Comparison of ENCODE assay signal across 26 cellular contexts in genomic region chr11:68449951-68450350, GRCh38.
"Had no signal": no experiment of that assay in that cellular context is flagged by ENCODE, and none has a peak within 500 bp of the region (broad histone marks: within the 10 kb centered on the region; RNA-seq: fewer than 3 reads in every experiment).

No MANE protein-coding gene starts in this region.

- H3K9me3 ChIP-seq: esophagus muscularis mucosa, heart left ventricle, pancreas, right atrium auricular region, thoracic aorta, uterus had no signal

- H3K4me3 ChIP-seq: esophagus muscularis mucosa, heart left ventricle, pancreas, right atrium auricular region, thoracic aorta, uterus had no signal

- H3K4me1 ChIP-seq: foreskin keratinocyte, pancreas, right atrium auricular region, uterus had no signal

- H3K27me3 Mint-ChIP-seq: activated CD4-positive, alpha-beta memory T cell treated with anti-CD3 and anti-CD28 coated beads, Interleukin-2, amount 10 ng/mL, durations not matched to agents 7 days and 5 days; activated T-helper 17 cell treated with anti-CD3 and anti-CD28 coated beads, Interleukin-2, amount 50 U/mL, for 72 hours; natural killer cell treated with Interleukin-12 subunit alpha and Interleukin-12 subunit beta and Interleukin-15 and Interleukin-18, amount 100 ng/mL, for 72 hours had no signal

- ATAC-seq: activated CD4-positive, CD25-positive, alpha-beta regulatory T cell treated with anti-CD3 and anti-CD28 coated beads, Interleukin-2, amount 50 U/mL, for 24 hours; activated T-cell treated with anti-CD3 and anti-CD28 coated beads, Interleukin-2, amount 50 U/mL, for 4 hours; activated T-helper 17 cell treated with anti-CD3 and anti-CD28 coated beads, Interleukin-2, amount 50 U/mL, for 72 hours; foreskin keratinocyte; heart left ventricle; natural killer cell treated with Interleukin-12 subunit alpha and Interleukin-12 subunit beta and Interleukin-15 and Interleukin-18, amount 100 ng/mL, for 72 hours; pancreas had no signal

- H3K9me3 Mint-ChIP-seq: activated CD4-positive, alpha-beta memory T cell treated with anti-CD3 and anti-CD28 coated beads, Interleukin-2, amount 10 ng/mL, durations not matched to agents 7 days and 5 days; activated T-cell treated with anti-CD3 and anti-CD28 coated beads, Interleukin-2, amount 50 U/mL, for 4 hours; activated T-helper 17 cell treated with anti-CD3 and anti-CD28 coated beads, Interleukin-2, amount 50 U/mL, for 72 hours; dendritic cell treated with granulocyte-macrophage colony-stimulating factor and Interleukin-4, amounts not matched to agents 40 ng/mL and 50 ng/mL, for 4 days; immature natural killer cell; natural killer cell treated with Interleukin-12 subunit alpha and Interleukin-12 subunit beta and Interleukin-15 and Interleukin-18, amount 100 ng/mL, for 72 hours had no signal

- H3K4me3 Mint-ChIP-seq: activated CD4-positive, alpha-beta memory T cell treated with anti-CD3 and anti-CD28 coated beads, Interleukin-2, amount 10 ng/mL, durations not matched to agents 7 days and 5 days; activated T-cell treated with anti-CD3 and anti-CD28 coated beads, Interleukin-2, amount 50 U/mL, for 4 hours; activated T-helper 17 cell treated with anti-CD3 and anti-CD28 coated beads, Interleukin-2, amount 50 U/mL, for 72 hours; dendritic cell treated with granulocyte-macrophage colony-stimulating factor and Interleukin-4, amounts not matched to agents 40 ng/mL and 50 ng/mL, for 4 days; natural killer cell treated with Interleukin-12 subunit alpha and Interleukin-12 subunit beta and Interleukin-15 and Interleukin-18, amount 100 ng/mL, for 72 hours had no signal

- H3K27ac ChIP-seq: esophagus muscularis mucosa, foreskin keratinocyte, pancreas, right atrium auricular region, thoracic aorta, uterus, VCaP had no signal

- H3K27ac Mint-ChIP-seq: activated CD4-positive, alpha-beta memory T cell treated with anti-CD3 and anti-CD28 coated beads, Interleukin-2, amount 10 ng/mL, durations not matched to agents 7 days and 5 days; activated T-helper 17 cell treated with anti-CD3 and anti-CD28 coated beads, Interleukin-2, amount 50 U/mL, for 72 hours; dendritic cell treated with granulocyte-macrophage colony-stimulating factor and Interleukin-4, amounts not matched to agents 40 ng/mL and 50 ng/mL, for 4 days; immature natural killer cell; natural killer cell treated with Interleukin-12 subunit alpha and Interleukin-12 subunit beta and Interleukin-15 and Interleukin-18, amount 100 ng/mL, for 72 hours had no signal

- H3K27me3 ChIP-seq: esophagus muscularis mucosa, foreskin keratinocyte, heart left ventricle, pancreas, right atrium auricular region, uterus had no signal

- H3K36me3 ChIP-seq: uterus had no signal

- DNase-seq: activated CD4-positive, alpha-beta memory T cell treated with anti-CD3 and anti-CD28 coated beads, Interleukin-2, amount 10 ng/mL, durations not matched to agents 7 days and 5 days; activated CD4-positive, alpha-beta T cell treated with anti-CD3 and anti-CD28 coated beads for 48 hours; activated CD8-positive, alpha-beta memory T cell treated with anti-CD3 and anti-CD28 coated beads, Interleukin-2, amount 50 U/mL, for 48 hours; activated gamma-delta T cell treated with Interleukin-2 at 50 U/mL for 16 hours; activated naive CD4-positive, alpha-beta T cell treated with anti-CD3 and anti-CD28 coated beads, Interleukin-2, amount 50 U/mL, for 16 hours; activated T-cell treated with anti-CD3 and anti-CD28 coated beads, Interleukin-2, amount 50 U/mL, for 4 hours; amniotic stem cell; central memory CD4-positive, alpha-beta T cell; foreskin keratinocyte; hypothalamus; immature natural killer cell; mesendoderm; stimulated activated naive CD4-positive, alpha-beta T cell; T-helper 9 cell; trophoblast cell; uterus had no signal

- H3K36me3 Mint-ChIP-seq: immature natural killer cell; natural killer cell treated with Interleukin-12 subunit alpha and Interleukin-12 subunit beta and Interleukin-15 and Interleukin-18, amount 100 ng/mL, for 72 hours had no signal
